Comparison of ENCODE assay signal across 8 cellular contexts in the genomic region with DNA sequence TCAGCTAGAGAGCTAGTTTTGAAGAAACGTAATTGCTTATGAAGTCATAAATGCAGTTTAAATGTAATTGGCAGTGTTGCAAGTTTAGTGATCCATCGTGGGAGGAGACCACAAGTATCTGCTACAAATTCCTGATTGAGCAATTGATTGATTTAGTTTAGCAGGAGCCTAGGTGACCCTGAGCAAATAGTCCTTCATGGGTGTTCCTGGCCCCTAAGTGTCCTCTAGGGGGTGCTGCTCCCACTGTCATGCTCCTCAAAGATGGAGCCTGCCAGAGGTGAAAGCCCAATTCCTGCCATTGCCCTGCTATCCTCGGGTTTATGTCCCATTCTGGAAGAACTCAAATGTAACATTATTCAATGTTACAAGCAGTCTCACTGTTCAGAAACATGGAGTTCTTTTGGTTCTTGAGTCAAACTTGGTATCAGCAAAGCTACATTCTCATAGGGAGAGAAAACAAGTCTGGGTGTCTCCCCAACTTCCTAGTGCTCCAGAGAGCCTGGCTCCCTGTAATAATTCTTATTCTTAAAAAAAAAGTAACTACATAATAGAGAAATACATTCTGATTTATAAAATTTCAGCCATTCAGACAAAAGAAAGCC. TPM values are rescaled to one million over a fixed set of nuclear protein-coding genes. Genes with fewer than 3 reads are reported as not detected.
DNase-seq lines count a peak whose midpoint lies in the region; ATAC-seq and TF ChIP-seq lines count a peak whose summit lies in the region.

No MANE protein-coding gene starts in this region.

- ATAC-seq in GM19043 (IDR thresholded peaks at IDR 0.05; ENCODE audit: low read depth, unreplicated experiment) (peak; percentile 47), GM21619 (IDR thresholded peaks at IDR 0.05; ENCODE audit: unreplicated experiment) (no peak)

- peak; percentile 57 for DNase-seq in ACHN
- peak; percentile 17 for DNase-seq in NCI-H1092 (lab: John Stamatoyannopoulos, UW)
- peak; percentile 52 for DNase-seq in UCSD-AML1 (lab: John Stamatoyannopoulos, UW; ENCODE audit: unreplicated experiment)
- peak; percentile 39 for DNase-seq in inferior parietal cortex (ENCODE audit: extremely low spot score)
- peak; percentile 58 for DNase-seq in stimulated activated CD4-positive, alpha-beta T cell treated with anti-CD3 and anti-CD28 coated beads, Interleukin-2, amount 100 ng/mL, for 4 hours (ENCODE audit: low read depth)

- H3K27me3 Mint-ChIP-seq in brain = no peaks in the 10 kb centered on the region

- in situ Hi-C loops in ACHN (cut with HindIII; ENCODE audit: low pct_ligation_motif_present, low pct_unique_long_range_greater_than_20kb, low sequenced_read_pairs) = no loop called here

- H3K4me3 Mint-ChIP-seq in brain = no peak overlapping the region

- H3K36me3 Mint-ChIP-seq in brain = no peaks in the 10 kb centered on the region

- TF ChIP-seq CTCF in brain (conservative IDR thresholded peaks at IDR 0.05) = peak; percentile 27 to 35

- H3K27ac Mint-ChIP-seq in brain = no peak overlapping the region

- H3K9me3 Mint-ChIP-seq in brain = no peaks in the 10 kb centered on the region

- H3K4me1 Mint-ChIP-seq in brain = no peaks in the 10 kb centered on the region

RNA-seq across cellular contexts. Expression of gene SENP5, which starts 29.8 kb away (rescaled TPM):
- 5.3 TPM for polyA plus RNA-seq in brain (ENCODE audit: insufficient read depth, low read depth, low replicate concordance)
